ENCODE assay signal across 20 cellular contexts in genomic region chr19:50501568-50502475, GRCh38. TPM values are rescaled to one million over a fixed set of nuclear protein-coding genes. Genes with fewer than 3 reads are reported as not detected.
A peak's percentile ranks its signal among the peaks of the same experiment; 100 is the strongest.
DNase-seq lines count a peak whose midpoint lies in the region; ATAC-seq and TF ChIP-seq lines count a peak whose summit lies in the region.
"Had no signal": no experiment of that assay in that cellular context is flagged by ENCODE, and none has a peak within 500 bp of the region (broad histone marks: within the 10 kb centered on the region; RNA-seq: fewer than 3 reads in every experiment).

No MANE protein-coding gene starts in this region.

- no peak for DNase-seq in NT2/D1 (ENCODE audit: low read depth, low spot score)
- DNase-seq in endothelial cell (ENCODE audit: low spot score) = no peak
- DNase-seq in lower lobe of right lung = peak; percentile 45
- DNase-seq in stimulated activated effector memory CD8-positive, alpha-beta T cell treated with anti-CD3 and anti-CD28 coated beads, Interleukin-12 subunit alpha, Interleukin-12 subunit beta, amount 100 ng/mL, for 72 hours (ENCODE audit: low spot score in 2 of 2) = no peak
- DNase-seq in head of caudate nucleus = no peak
- no peak for DNase-seq in DMS153 treated with DMSO at 0.1 percent for 48 hours (lab: John Stamatoyannopoulos, UW; ENCODE audit: unreplicated experiment)
- DNase-seq in LoVo (ENCODE audit: low spot score) = no peak
- DNase-seq: activated CD4-positive, alpha-beta T cell treated with anti-CD3 and anti-CD28 coated beads for 36 hours; AML-193; central memory CD4-positive, alpha-beta T cell; effector memory CD4-positive, alpha-beta T cell; immature natural killer cell; KG1; NCI-H2029 treated with DMSO at 0.1 percent for 48 hours; testis had no signal

- intact Hi-C loops in lower lobe of right lung (cut with DNase I) = no loop called here
- intact Hi-C loops in head of caudate nucleus (cut with DNase I) = no loop called here

- no peak overlapping the region for H3K4me3 ChIP-seq in NT2/D1 (ENCODE audit: insufficient read length, low read depth)
- H3K4me3 ChIP-seq in lower lobe of right lung = no peak overlapping the region
- H3K4me3 ChIP-seq: prostate gland, testis had no signal

- ATAC-seq in lower lobe of right lung = peak; percentile 22 to 63
- no peak for ATAC-seq in stimulated activated effector memory CD8-positive, alpha-beta T cell treated with anti-CD3 and anti-CD28 coated beads, Interleukin-12 subunit alpha, Interleukin-12 subunit beta, amount 100 ng/mL, for 72 hours
- ATAC-seq: activated CD4-positive, alpha-beta T cell treated with anti-CD3 and anti-CD28 coated beads for 36 hours had no signal

- H3K9me3 ChIP-seq in NT2/D1 (ENCODE audit: insufficient read depth, low read length) = no peaks in the 10 kb centered on the region
- no peaks in the 10 kb centered on the region for H3K9me3 ChIP-seq in lower lobe of right lung
- H3K9me3 ChIP-seq: prostate gland, testis had no signal

- H3K9ac ChIP-seq in NT2/D1 (ENCODE audit: insufficient read length, low read depth) = peak overlapping the region; percentile 32

- no peaks in the 10 kb centered on the region for H3K4me1 Mint-ChIP-seq in endothelial cell (ENCODE audit: unreplicated experiment)
- peaks cover 1% of the 10 kb centered on the region for H3K4me1 Mint-ChIP-seq in stimulated activated effector memory CD8-positive, alpha-beta T cell treated with anti-CD3 and anti-CD28 coated beads, Interleukin-12 subunit alpha, Interleukin-12 subunit beta, amount 100 ng/mL, for 72 hours
- H3K4me1 Mint-ChIP-seq: activated CD4-positive, alpha-beta T cell treated with anti-CD3 and anti-CD28 coated beads for 36 hours; immature natural killer cell had no signal

- peaks cover 35% of the 10 kb centered on the region for H3K27me3 ChIP-seq in NT2/D1 (ENCODE audit: insufficient read depth, insufficient read length)
- H3K27me3 ChIP-seq in lower lobe of right lung (ENCODE audit: low read depth) = no peaks in the 10 kb centered on the region
- H3K27me3 ChIP-seq: testis had no signal

- peak overlapping the region; percentile 44 for H3K4me3 Mint-ChIP-seq in endothelial cell (ENCODE audit: unreplicated experiment)
- H3K4me3 Mint-ChIP-seq in stimulated activated effector memory CD8-positive, alpha-beta T cell treated with anti-CD3 and anti-CD28 coated beads, Interleukin-12 subunit alpha, Interleukin-12 subunit beta, amount 100 ng/mL, for 72 hours = no peak overlapping the region
- H3K4me3 Mint-ChIP-seq: activated CD4-positive, alpha-beta T cell treated with anti-CD3 and anti-CD28 coated beads for 36 hours; immature natural killer cell; memory B cell had no signal

- peaks cover 9% of the 10 kb centered on the region for H3K36me3 Mint-ChIP-seq in endothelial cell (ENCODE audit: low read depth, unreplicated experiment)
- peaks cover 3% of the 10 kb centered on the region for H3K36me3 Mint-ChIP-seq in stimulated activated effector memory CD8-positive, alpha-beta T cell treated with anti-CD3 and anti-CD28 coated beads, Interleukin-12 subunit alpha, Interleukin-12 subunit beta, amount 100 ng/mL, for 72 hours
- H3K36me3 Mint-ChIP-seq: immature natural killer cell had no signal

- H3K36me3 ChIP-seq in NT2/D1 (ENCODE audit: insufficient read depth, insufficient read length, low read length) (no peaks in the 10 kb centered on the region), lower lobe of right lung (peaks cover 5% of the 10 kb centered on the region)
- H3K36me3 ChIP-seq: prostate gland had no signal

- TF ChIP-seq CTCF in endothelial cell (IDR thresholded peaks at IDR 0.05; ENCODE audit: unreplicated experiment) (no peak), lower lobe of right lung (IDR thresholded peaks at IDR 0.05) (no peak)

- H3K9me3 Mint-ChIP-seq in endothelial cell (ENCODE audit: unreplicated experiment) = peaks cover 8% of the 10 kb centered on the region
- no peaks in the 10 kb centered on the region for H3K9me3 Mint-ChIP-seq in stimulated activated effector memory CD8-positive, alpha-beta T cell treated with anti-CD3 and anti-CD28 coated beads, Interleukin-12 subunit alpha, Interleukin-12 subunit beta, amount 100 ng/mL, for 72 hours
- H3K9me3 Mint-ChIP-seq: activated T-helper 2 cell treated with anti-CD3 and anti-CD28 coated beads, Interferon-gamma antibody, Interleukin-2, Interleukin-4, amounts not matched to agents 10 μg/mL and 5 μg/mL and 100 μg/mL, durations not matched to agents 14 hours and 24 hours and 36 hours; immature natural killer cell; memory B cell had no signal

- H3K4me1 ChIP-seq in NT2/D1 (ENCODE audit: insufficient read depth, insufficient read length) (peaks cover 13% of the 10 kb centered on the region), lower lobe of right lung (no peaks in the 10 kb centered on the region)
- H3K4me1 ChIP-seq: prostate gland had no signal

- no peak overlapping the region for H3K27ac Mint-ChIP-seq in endothelial cell (ENCODE audit: unreplicated experiment)
- peak overlapping the region; percentile 41 for H3K27ac Mint-ChIP-seq in stimulated activated effector memory CD8-positive, alpha-beta T cell treated with anti-CD3 and anti-CD28 coated beads, Interleukin-12 subunit alpha, Interleukin-12 subunit beta, amount 100 ng/mL, for 72 hours
- H3K27ac Mint-ChIP-seq: activated CD4-positive, alpha-beta T cell treated with anti-CD3 and anti-CD28 coated beads for 36 hours; activated T-helper 2 cell treated with anti-CD3 and anti-CD28 coated beads, Interferon-gamma antibody, Interleukin-2, Interleukin-4, amounts not matched to agents 10 μg/mL and 5 μg/mL and 100 μg/mL, durations not matched to agents 14 hours and 24 hours and 36 hours; immature natural killer cell; memory B cell had no signal

- H3K27me3 Mint-ChIP-seq in endothelial cell (ENCODE audit: unreplicated experiment) = peaks cover 5% of the 10 kb centered on the region
- H3K27me3 Mint-ChIP-seq: activated CD4-positive, alpha-beta T cell treated with anti-CD3 and anti-CD28 coated beads for 36 hours; memory B cell had no signal

- H3K27ac ChIP-seq in lower lobe of right lung = no peak overlapping the region
- H3K27ac ChIP-seq: prostate gland, testis had no signal

RNA-seq across cellular contexts. Expression of gene JOSD2, which starts 9.2 kb away (rescaled TPM):
- total RNA-seq in endothelial cell (ENCODE audit: unreplicated experiment) (0.46 TPM), lower lobe of right lung (40.4 TPM)

RNA-seq across cellular contexts. Expression of gene ASPDH, which starts 11.9 kb away (rescaled TPM):
- not detected for total RNA-seq in endothelial cell (ENCODE audit: unreplicated experiment)
- total RNA-seq in lower lobe of right lung = not detected
- total RNA-seq: activated CD4-positive, alpha-beta T cell treated with anti-CD3 and anti-CD28 coated beads for 36 hours; activated T-helper 2 cell treated with anti-CD3 and anti-CD28 coated beads, Interferon-gamma antibody, Interleukin-2, Interleukin-4, amounts not matched to agents 10 μg/mL and 5 μg/mL and 100 μg/mL, durations not matched to agents 14 hours and 24 hours and 36 hours; NCI-H460; prostate gland; RPMI7951; testis had no signal

RNA-seq across cellular contexts. Expression of gene GARIN5A, which starts 25.2 kb away (rescaled TPM):
- total RNA-seq in endothelial cell (ENCODE audit: unreplicated experiment) (not detected), lower lobe of right lung (2.2 TPM)
- total RNA-seq: RPMI7951 had no signal

RNA-seq across cellular contexts. Expression of gene EMC10, which starts 25.5 kb away (rescaled TPM):
- 0.21 TPM for total RNA-seq in endothelial cell (ENCODE audit: unreplicated experiment)
- total RNA-seq in lower lobe of right lung = 95.6 TPM

Comparison
In these comparisons a context has a peak if more than half of its experiments do, and no peak if none do; other contexts are left out.
1. RNA of gene JOSD2, which starts 9.2 kb away (total RNA-seq): 40.4 TPM in lower lobe of right lung (single experiment); 0.46 TPM in endothelial cell (single experiment); every median in the first group is over 10 times any median in the second.